8 cellular contexts compared by ENCODE assay signal in genomic region chr12:42097971-42098370, GRCh38. TPM values are rescaled to one million over a fixed set of nuclear protein-coding genes. Genes with fewer than 3 reads are reported as not detected.
DNase-seq lines count a peak whose midpoint lies in the region; ATAC-seq and TF ChIP-seq lines count a peak whose summit lies in the region.

No MANE protein-coding gene starts in this region.

- H3K36me3 ChIP-seq in transverse colon (peaks cover 0 to 16% (median 0%) of the 10 kb centered on the region in 4 donors), aorta (ENCODE audit: control insufficient read depth in 1 of 2, insufficient read depth in 2 of 2, low read length in 1 of 2) (no peaks in the 10 kb centered on the region)

- no peaks in the 10 kb centered on the region for H3K9me3 ChIP-seq in transverse colon
- H3K9me3 ChIP-seq in aorta (ENCODE audit: control insufficient read depth, low read length) = no peaks in the 10 kb centered on the region

- H3K27ac ChIP-seq in transverse colon (peak overlapping the region in 2 of 4 donors; percentile 3 to 31), aorta (ENCODE audit: low read depth in 1 of 2, low read length in 2 of 2) (no peak overlapping the region)

- no peak for TF ChIP-seq POLR2A in transverse colon (IDR thresholded peaks at IDR 0.05)

- no peak for TF ChIP-seq EP300 in transverse colon (IDR thresholded peaks at IDR 0.05; ENCODE audit: low read depth)

- ATAC-seq in GM19023 (IDR thresholded peaks at IDR 0.05; ENCODE audit: unreplicated experiment) = peak; percentile 86
- peak; percentile 92 for ATAC-seq in HG02798 (IDR thresholded peaks at IDR 0.05; ENCODE audit: poor library complexity, unreplicated experiment)
- ATAC-seq in aorta (ENCODE audit: low FRiP score) = no peak

- H3K4me3 ChIP-seq in transverse colon = peak overlapping the region in 1 of 4 donors; percentile 16
- peak overlapping the region in 1 of 2 donors; percentile 26 for H3K4me3 ChIP-seq in aorta (ENCODE audit: low read length in 2 of 2)

- WGBS in transverse colon (ENCODE audit: low coverage in 1 of 2), 2 donors = 45 to 83% methylated on average over 5 of the region's 5 CpGs
- WGBS in aorta, 2 donors = 40 to 48% methylated on average over 5 of the region's 5 CpGs

- TF ChIP-seq CTCF in transverse colon (IDR thresholded peaks at IDR 0.05) = no peak

- intact Hi-C loops in transverse colon (cut with DNase I; ENCODE audit: low total_unique reads) (no loop called here), aorta (cut with DNase I) (no loop called here)

- no peaks in the 10 kb centered on the region for H3K27me3 ChIP-seq in transverse colon
- H3K27me3 ChIP-seq in aorta (ENCODE audit: control insufficient read depth in 1 of 2, insufficient read depth in 2 of 2, low read length in 1 of 2) = no peaks in the 10 kb centered on the region

- DNase-seq in RPMI7951 (ENCODE audit: low read depth) (peak; percentile 26), lung microvascular endothelial cell (ENCODE audit: low read depth in 2 of 2) (peak; percentile 10 to 77), transverse colon (no peak), kidney glomerular epithelial cell (lab: John Stamatoyannopoulos, UW) (no peak), aorta (no peak)
- DNase-seq in stimulated activated CD4-positive, alpha-beta T cell treated with anti-CD3 and anti-CD28 coated beads, Interleukin-2, amount 100 ng/mL, for 48 hours = no peak

- in situ Hi-C loops in transverse colon (cut with MboI; ENCODE audit: low pct_ligation_motif_present in 1 of 4, low pct_unique_long_range_greater_than_20kb in 1 of 4, low sequenced_read_pairs in 3 of 4) = no loop called here

- H3K4me1 ChIP-seq in transverse colon (peaks cover 0 to 11% (median under 1%) of the 10 kb centered on the region in 4 donors), aorta (ENCODE audit: control insufficient read depth in 1 of 2, insufficient read depth in 2 of 2, low read length in 2 of 2) (no peaks in the 10 kb centered on the region)

RNA-seq across cellular contexts. Expression of gene GXYLT1, which starts 46.7 kb away (rescaled TPM):
- total RNA-seq in RPMI7951 (2014; rRNA removed; shearing (Covaris generic)) = 9.3 TPM in 2 replicates
- total RNA-seq in lung microvascular endothelial cell = 11.3 and 12.0 TPM in 2 replicates
- 10 to 100 TPM in 2 of 4 donors, 1 to 10 TPM in 2; 3.6 to 17.5 (median 8.7) TPM for total RNA-seq in transverse colon
- 10 to 100 TPM; 11.1 to 13.5 TPM for total RNA-seq in aorta
- polyA plus RNA-seq in aorta = 1 to 10 TPM; 1.9 to 3.0 TPM

Comparison
In these comparisons a context has a peak if more than half of its experiments do, and no peak if none do; other contexts are left out.
1. DNase-seq: peak in RPMI7951 (single experiment) and lung microvascular endothelial cell (2 of 2); none in transverse colon (single experiment), kidney glomerular epithelial cell (single experiment), stimulated activated CD4-positive, alpha-beta T cell treated with anti-CD3 and anti-CD28 coated beads, Interleukin-2, amount 100 ng/mL, for 48 hours (0 of 2) and aorta (0 of 2).